Comparison of ENCODE assay signal across 24 cellular contexts in genomic region chr18:57856128-57856527, GRCh38. TPM values are rescaled to one million over a fixed set of nuclear protein-coding genes. Genes with fewer than 3 reads are reported as not detected.
"Had no signal": no experiment of that assay in that cellular context is flagged by ENCODE, and none has a peak within 500 bp of the region (broad histone marks: within the 10 kb centered on the region; RNA-seq: fewer than 3 reads in every experiment).

No MANE protein-coding gene starts in this region.

- DNase-seq: dorsolateral prefrontal cortex; effector CD8-positive, alpha-beta T cell; foreskin fibroblast; left colon; left ventricle myocardium superior; mesenchymal stem cell; midbrain; psoas muscle; spleen; stimulated activated CD4-positive, alpha-beta T cell treated with anti-CD3 and anti-CD28 coated beads, Interleukin-15, amount 100 ng/mL, for 24 hours; stimulated activated CD4-positive, alpha-beta T cell treated with anti-CD3 and anti-CD28 coated beads, Interleukin-1b, Interleukin-23, amount 100 ng/mL, for 48 hours; stimulated activated CD4-positive, alpha-beta T cell treated with anti-CD3 and anti-CD28 coated beads, Interleukin-4, amount 100 ng/mL, for 24 hours; stimulated activated naive CD8-positive, alpha-beta T cell treated with anti-CD3 and anti-CD28 coated beads, Interleukin-15, amount 100 ng/mL, for 72 hours; testis; upper lobe of right lung had no signal

- H3K9me3 Mint-ChIP-seq: natural killer cell treated with Interleukin-12 subunit alpha and Interleukin-12 subunit beta and Interleukin-15 and Interleukin-18, amount 100 ng/mL, for 72 hours; stimulated activated memory B cell treated with anti-CD40 and anti-IgM and Interleukin-4, amounts not matched to agents 10 μg/mL and 1 μg/mL and 100 μg/mL, for 72 hours; stimulated activated naive CD8-positive, alpha-beta T cell treated with anti-CD3 and anti-CD28 coated beads, Interleukin-15, amount 100 ng/mL, for 72 hours had no signal

- H3K27me3 Mint-ChIP-seq: natural killer cell treated with Interleukin-12 subunit alpha and Interleukin-12 subunit beta and Interleukin-15 and Interleukin-18, amount 100 ng/mL, for 72 hours; stimulated activated memory B cell treated with anti-CD40 and anti-IgM and Interleukin-4, amounts not matched to agents 10 μg/mL and 1 μg/mL and 100 μg/mL, for 72 hours; stimulated activated naive CD8-positive, alpha-beta T cell treated with anti-CD3 and anti-CD28 coated beads, Interleukin-15, amount 100 ng/mL, for 72 hours had no signal

- H3K27me3 ChIP-seq: dorsolateral prefrontal cortex, esophagus muscularis mucosa, gastroesophageal sphincter, spleen, testis, tibial nerve, upper lobe of right lung had no signal

- H3K36me3 ChIP-seq: esophagus muscularis mucosa, gastroesophageal sphincter, spleen, tibial nerve, upper lobe of right lung had no signal

- H3K4me3 ChIP-seq: coronary artery, dorsolateral prefrontal cortex, esophagus muscularis mucosa, gastroesophageal sphincter, lung, psoas muscle, spleen, testis, tibial nerve, upper lobe of right lung had no signal

- H3K36me3 Mint-ChIP-seq: natural killer cell treated with Interleukin-12 subunit alpha and Interleukin-12 subunit beta and Interleukin-15 and Interleukin-18, amount 100 ng/mL, for 72 hours; stimulated activated memory B cell treated with anti-CD40 and anti-IgM and Interleukin-4, amounts not matched to agents 10 μg/mL and 1 μg/mL and 100 μg/mL, for 72 hours had no signal

- H3K27ac ChIP-seq: coronary artery, dorsolateral prefrontal cortex, epithelial cell of prostate, esophagus muscularis mucosa, gastroesophageal sphincter, psoas muscle, spleen, testis, tibial nerve, upper lobe of right lung had no signal

- H3K27ac Mint-ChIP-seq: natural killer cell treated with Interleukin-12 subunit alpha and Interleukin-12 subunit beta and Interleukin-15 and Interleukin-18, amount 100 ng/mL, for 72 hours; stimulated activated memory B cell treated with anti-CD40 and anti-IgM and Interleukin-4, amounts not matched to agents 10 μg/mL and 1 μg/mL and 100 μg/mL, for 72 hours; stimulated activated naive CD8-positive, alpha-beta T cell treated with anti-CD3 and anti-CD28 coated beads, Interleukin-15, amount 100 ng/mL, for 72 hours had no signal

- H3K4me3 Mint-ChIP-seq: natural killer cell treated with Interleukin-12 subunit alpha and Interleukin-12 subunit beta and Interleukin-15 and Interleukin-18, amount 100 ng/mL, for 72 hours; stimulated activated memory B cell treated with anti-CD40 and anti-IgM and Interleukin-4, amounts not matched to agents 10 μg/mL and 1 μg/mL and 100 μg/mL, for 72 hours; stimulated activated naive CD8-positive, alpha-beta T cell treated with anti-CD3 and anti-CD28 coated beads, Interleukin-15, amount 100 ng/mL, for 72 hours had no signal

- H3K4me1 ChIP-seq: esophagus muscularis mucosa, gastroesophageal sphincter, psoas muscle, spleen, testis, tibial nerve, upper lobe of right lung had no signal

- ATAC-seq: gastroesophageal sphincter; left colon; left ventricle myocardium superior; natural killer cell treated with Interleukin-12 subunit alpha and Interleukin-12 subunit beta and Interleukin-15 and Interleukin-18, amount 100 ng/mL, for 72 hours; psoas muscle; sciatic nerve; stimulated activated memory B cell treated with anti-CD40 and anti-IgM and Interleukin-4, amounts not matched to agents 10 μg/mL and 1 μg/mL and 100 μg/mL, for 72 hours; stimulated activated naive CD8-positive, alpha-beta T cell treated with anti-CD3 and anti-CD28 coated beads, Interleukin-15, amount 100 ng/mL, for 72 hours; upper lobe of right lung had no signal

- H3K4me1 Mint-ChIP-seq: stimulated activated memory B cell treated with anti-CD40 and anti-IgM and Interleukin-4, amounts not matched to agents 10 μg/mL and 1 μg/mL and 100 μg/mL, for 72 hours had no signal

- H3K9me3 ChIP-seq: esophagus muscularis mucosa, gastroesophageal sphincter, psoas muscle, testis, tibial nerve, upper lobe of right lung had no signal

RNA-seq across cellular contexts. Expression of gene ATP8B1, which starts 53.0 kb away (rescaled TPM):
- total RNA-seq: natural killer cell treated with Interleukin-12 subunit alpha and Interleukin-12 subunit beta and Interleukin-15 and Interleukin-18, amount 100 ng/mL, for 72 hours had no signal
